In genomic region chr1:201241716-201242115, GRCh38 we compare ENCODE assay signal across 30 cellular contexts. TPM values are rescaled to one million over a fixed set of nuclear protein-coding genes. Genes with fewer than 3 reads are reported as not detected.
"Had no signal": no experiment of that assay in that cellular context is flagged by ENCODE, and none has a peak within 500 bp of the region (broad histone marks: within the 10 kb centered on the region; RNA-seq: fewer than 3 reads in every experiment).

No MANE protein-coding gene starts in this region.

- FAIRE-seq: endometrium, islet of Langerhans had no signal

- H3K4me1 ChIP-seq: esophagus squamous epithelium, heart right ventricle, left lung, parathyroid adenoma, right lobe of liver, transverse colon, upper lobe of right lung, uterus had no signal

- H3K79me2 ChIP-seq: parathyroid adenoma had no signal

- H2AFZ ChIP-seq: parathyroid adenoma had no signal

- H3K27ac ChIP-seq: esophagus squamous epithelium, heart right ventricle, left lung, neutrophil, parathyroid adenoma, right lobe of liver, thoracic aorta, transverse colon, upper lobe of right lung, uterus had no signal

- H3K9ac ChIP-seq: parathyroid adenoma had no signal

- H3K36me3 ChIP-seq: esophagus squamous epithelium, heart right ventricle, left lung, neutrophil, right lobe of liver, thoracic aorta, transverse colon, upper lobe of right lung, uterus had no signal

- H3K27me3 ChIP-seq: neutrophil had no signal

- H3K4me3 ChIP-seq: esophagus squamous epithelium, heart right ventricle, left lung, mucosa of descending colon, right lobe of liver, thoracic aorta, transverse colon, upper lobe of right lung, uterus had no signal

- DNase-seq: dermis blood vessel endothelial cell; effector memory CD8-positive, alpha-beta T cell; erythroblast; esophagus squamous epithelium; foreskin melanocyte; glutamatergic neuron; heart right ventricle; hippocampal formation; left cardiac atrium; left lung; mesenchymal stem cell; mucosa of descending colon; naive B cell; right lobe of liver; small intestine; stimulated activated CD4-positive, alpha-beta T cell treated with anti-CD3 and anti-CD28 coated beads, Interleukin-15, amount 100 ng/mL, for 24 hours; stimulated activated CD4-positive, alpha-beta T cell treated with anti-CD3 and anti-CD28 coated beads, Interleukin-2, amount 100 ng/mL, for 48 hours; stimulated activated naive B cell treated with anti-CD40 and anti-IgM and Interleukin-4, amounts not matched to agents 10 μg/mL and 1 μg/mL and 100 μg/mL, for 72 hours; transverse colon; upper lobe of right lung; uterus had no signal

- H3K9me3 ChIP-seq: esophagus squamous epithelium, heart right ventricle, left lung, mucosa of descending colon, neutrophil, right lobe of liver, thoracic aorta, transverse colon, upper lobe of right lung, uterus had no signal

RNA-seq across cellular contexts. Expression of gene PKP1, which starts 41.6 kb away (rescaled TPM):
- total RNA-seq: lung microvascular endothelial cell; natural killer cell treated with Interleukin-12 subunit alpha and Interleukin-12 subunit beta and Interleukin-15 and Interleukin-18, amount 100 ng/mL, for 72 hours; neural crest cell; progenitor cell of endocrine pancreas; right lobe of liver had no signal

RNA-seq across cellular contexts. Expression of gene IGFN1, which starts 51.1 kb away (rescaled TPM):
- total RNA-seq: esophagus squamous epithelium; lung microvascular endothelial cell; natural killer cell treated with Interleukin-12 subunit alpha and Interleukin-12 subunit beta and Interleukin-15 and Interleukin-18, amount 100 ng/mL, for 72 hours; neural crest cell; thoracic aorta had no signal
